In the genomic region with DNA sequence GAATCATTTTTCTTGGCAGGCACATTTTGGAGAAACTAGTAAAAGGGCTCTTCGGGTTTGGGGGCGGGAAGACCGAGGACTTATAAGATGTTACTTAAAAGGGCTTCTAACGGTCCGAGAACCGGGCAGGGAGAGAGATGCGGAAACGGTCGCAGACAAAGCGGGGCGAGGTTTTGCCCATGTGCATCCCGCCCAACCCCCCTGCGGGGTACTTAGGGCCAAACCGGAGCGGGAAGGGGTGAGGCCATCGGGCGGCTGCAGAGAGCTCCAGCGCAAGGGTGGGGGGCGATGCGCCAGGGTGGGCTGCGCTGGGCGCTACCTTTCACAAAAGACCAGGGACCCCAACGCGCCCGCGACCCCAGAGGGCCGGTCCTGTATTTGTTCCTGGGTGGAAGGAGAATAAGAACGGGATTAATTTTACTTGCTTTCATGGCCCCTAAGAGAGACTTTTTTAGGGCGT, we compare ENCODE assay signal across 1 cellular context.
TF ChIP-seq lines count a peak whose summit lies in the region.

No MANE protein-coding gene starts in this region.

TF ChIP-seq in IMR-90, 13 proteins besides CTCF, POLR2A, EP300 and RAD21:
- TF ChIP-seq, protein P1, sequence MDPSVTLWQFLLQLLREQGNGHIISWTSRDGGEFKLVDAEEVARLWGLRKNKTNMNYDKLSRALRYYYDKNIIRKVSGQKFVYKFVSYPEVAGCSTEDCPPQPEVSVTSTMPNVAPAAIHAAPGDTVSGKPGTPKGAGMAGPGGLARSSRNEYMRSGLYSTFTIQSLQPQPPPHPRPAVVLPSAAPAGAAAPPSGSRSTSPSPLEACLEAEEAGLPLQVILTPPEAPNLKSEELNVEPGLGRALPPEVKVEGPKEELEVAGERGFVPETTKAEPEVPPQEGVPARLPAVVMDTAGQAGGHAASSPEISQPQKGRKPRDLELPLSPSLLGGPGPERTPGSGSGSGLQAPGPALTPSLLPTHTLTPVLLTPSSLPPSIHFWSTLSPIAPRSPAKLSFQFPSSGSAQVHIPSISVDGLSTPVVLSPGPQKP (IDR thresholded peaks at IDR 0.05; ENCODE audit: borderline replicate concordance, low read depth, low read length), result no peak
- TF ChIP-seq MAZ (IDR thresholded peaks at IDR 0.05; ENCODE audit: borderline replicate concordance, low read depth, low read length) (peak; percentile 41), MXI1 (IDR thresholded peaks at IDR 0.05; ENCODE audit: borderline replicate concordance, low read depth, low read length) (peak; percentile 67; the same call in 1 of the 2 replicates)
- TF ChIP-seq, protein P2, sequence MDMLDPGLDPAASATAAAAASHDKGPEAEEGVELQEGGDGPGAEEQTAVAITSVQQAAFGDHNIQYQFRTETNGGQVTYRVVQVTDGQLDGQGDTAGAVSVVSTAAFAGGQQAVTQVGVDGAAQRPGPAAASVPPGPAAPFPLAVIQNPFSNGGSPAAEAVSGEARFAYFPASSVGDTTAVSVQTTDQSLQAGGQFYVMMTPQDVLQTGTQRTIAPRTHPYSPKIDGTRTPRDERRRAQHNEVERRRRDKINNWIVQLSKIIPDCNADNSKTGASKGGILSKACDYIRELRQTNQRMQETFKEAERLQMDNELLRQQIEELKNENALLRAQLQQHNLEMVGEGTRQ (IDR thresholded peaks at IDR 0.05; ENCODE audit: low read depth, low read length), result no peak
